Comparison of ENCODE assay signal across 16 cellular contexts in the genomic region with DNA sequence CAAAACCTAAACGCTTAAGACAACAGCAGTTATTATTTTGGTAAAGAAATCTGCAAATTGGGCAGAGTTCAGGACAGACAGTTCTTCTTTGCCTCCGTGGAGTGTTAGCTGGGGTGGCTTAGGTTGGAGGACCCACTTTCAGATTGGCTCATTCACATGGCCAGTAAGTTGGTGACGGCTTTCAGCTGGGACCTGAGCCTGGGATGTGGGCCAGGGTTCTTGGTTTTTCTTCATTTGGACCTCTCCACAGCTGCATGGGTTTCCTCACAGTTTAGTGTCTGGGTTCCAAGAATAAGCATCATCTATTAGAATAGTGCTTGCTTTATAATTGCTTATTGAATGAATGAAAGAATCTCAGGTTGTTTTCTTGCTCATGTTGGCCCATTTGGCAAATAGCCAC.
"Had no signal": no experiment of that assay in that cellular context is flagged by ENCODE, and none has a peak within 500 bp of the region (broad histone marks: within the 10 kb centered on the region; RNA-seq: fewer than 3 reads in every experiment).

No MANE protein-coding gene starts in this region.

- H3K4me3 ChIP-seq: cardiac muscle cell, mucosa of descending colon, smooth muscle cell, thoracic aorta, upper lobe of right lung had no signal

- H3K4me1 ChIP-seq: upper lobe of right lung had no signal

- H3K27ac ChIP-seq: cardiac muscle cell, thoracic aorta, upper lobe of right lung had no signal

- ATAC-seq: activated CD4-positive, alpha-beta T cell treated with anti-CD3 and anti-CD28 coated beads for 36 hours; esophagus mucosa; left colon; mucosa of descending colon; naive thymus-derived CD8-positive, alpha-beta T cell; upper lobe of right lung had no signal

- H3K27me3 ChIP-seq: cardiac muscle cell, upper lobe of right lung had no signal

- H3K4me2 ChIP-seq: smooth muscle cell had no signal

- H3K36me3 ChIP-seq: thoracic aorta had no signal

- H3K9me3 ChIP-seq: mucosa of descending colon, thoracic aorta, upper lobe of right lung had no signal

- FAIRE-seq: colon, endometrium had no signal

- DNase-seq: activated CD4-positive, alpha-beta memory T cell treated with anti-CD3 and anti-CD28 coated beads for 36 hours; activated CD4-positive, alpha-beta T cell treated with anti-CD3 and anti-CD28 coated beads for 36 hours; activated naive CD4-positive, alpha-beta T cell treated with anti-CD3 and anti-CD28 coated beads, Interleukin-2, amount 50 U/mL, for 16 hours; activated T-cell treated with anti-CD3 and anti-CD28 coated beads, Interleukin-2, amount 50 U/mL, for 24 hours; foreskin fibroblast; left colon; mucosa of descending colon; naive thymus-derived CD8-positive, alpha-beta T cell; T-helper 2 cell; upper lobe of right lung had no signal
